8 cellular contexts compared by ENCODE assay signal in genomic region chr11:2927851-2928604, GRCh38. TPM values are rescaled to one million over a fixed set of nuclear protein-coding genes. Genes with fewer than 3 reads are reported as not detected.
DNase-seq lines count a peak whose midpoint lies in the region; ATAC-seq and TF ChIP-seq lines count a peak whose summit lies in the region.

No MANE protein-coding gene starts in this region.

- POLR2A ChIA-PET in GM10248 (lab: Yijun Ruan, JAX): interaction anchor here (0.5 kb wide), 1 partner anchor 11 kb away, joined by 3 read pairs; no protein-coding TSS in a partner anchor

- CTCF ChIA-PET in GM10248 (lab: Yijun Ruan, JAX): interaction anchor here (1.5 to 2.4 kb wide), 3 partner anchors 8 to 395 kb away, joined by 3 to 15 read pairs (median 7); no protein-coding TSS in a partner anchor

- peak overlapping the region; percentile 86 for H3K27ac ChIP-seq in VCaP

- intact Hi-C loops in Right ventricle myocardium inferior (cut with DNase I): no loop called here

- peak; percentile 31 for DNase-seq in DMS 273 (lab: John Stamatoyannopoulos, UW; ENCODE audit: unreplicated experiment)
- DNase-seq in DMS 273 treated with DMSO at 0.1 percent for 48 hours (lab: John Stamatoyannopoulos, UW): no peak
- peak; percentile 21 for DNase-seq in Right ventricle myocardium inferior (ENCODE audit: missing footprints)
- no peak for DNase-seq in skeletal muscle cell (ENCODE audit: low read depth)
- no peak for DNase-seq in pons (ENCODE audit: low spot score)
- no peak for DNase-seq in GM10248 (ENCODE audit: extremely low spot score)
- DNase-seq in DMS153 treated with DMSO at 0.1 percent for 48 hours (lab: John Stamatoyannopoulos, UW; ENCODE audit: unreplicated experiment): no peak

- H3K4me3 ChIP-seq in skeletal muscle cell (ENCODE audit: low read depth, low read length): peak overlapping the region; percentile 75

- no peak for TF ChIP-seq CTCF in VCaP (conservative IDR thresholded peaks at IDR 0.05)
- TF ChIP-seq CTCF in GM10248 (IDR thresholded peaks at IDR 0.05; ENCODE audit: control extremely low read depth, extremely low read depth, low read depth, missing control alignments): no peak

- no peak for ATAC-seq in Right ventricle myocardium inferior

RNA-seq across cellular contexts. Expression of gene PHLDA2, which starts 1.2 kb away (rescaled TPM):
- 0.65 TPM for total RNA-seq in Right ventricle myocardium inferior

RNA-seq across cellular contexts. Expression of gene CDKN1C, which starts 42.5 kb away (rescaled TPM):
- total RNA-seq in Right ventricle myocardium inferior: 40.0 TPM

Comparison
In these comparisons a context has a peak if more than half of its experiments do, and no peak if none do; other contexts are left out.
1. DNase-seq: peak in DMS 273 (single experiment) and Right ventricle myocardium inferior (single experiment); none in DMS 273 treated with DMSO at 0.1 percent for 48 hours (single experiment), skeletal muscle cell (single experiment), pons (single experiment), GM10248 (single experiment) and DMS153 treated with DMSO at 0.1 percent for 48 hours (single experiment).